19 cellular contexts compared by ENCODE assay signal in genomic region chr3:14857506-14857905, GRCh38. TPM values are rescaled to one million over a fixed set of nuclear protein-coding genes. Genes with fewer than 3 reads are reported as not detected.
DNase-seq lines count a peak whose midpoint lies in the region; ATAC-seq and TF ChIP-seq lines count a peak whose summit lies in the region.
"Had no signal": no experiment of that assay in that cellular context is flagged by ENCODE, and none has a peak within 500 bp of the region (broad histone marks: within the 10 kb centered on the region; RNA-seq: fewer than 3 reads in every experiment).

No MANE protein-coding gene starts in this region.

- no peaks in the 10 kb centered on the region for H3K4me1 ChIP-seq in Loucy (ENCODE audit: insufficient read depth, low read length, poor library complexity, severe bottlenecking)

- no peaks in the 10 kb centered on the region for H3K9me3 Mint-ChIP-seq in activated T-helper 17 cell treated with anti-CD3 and anti-CD28 coated beads, Interleukin-2, amount 50 U/mL, for 72 hours
- H3K9me3 Mint-ChIP-seq: T-cell had no signal

- TF ChIP-seq CTCF in Loucy (conservative IDR thresholded peaks at IDR 0.05; ENCODE audit: low read length) = peak; percentile 64

- H3K79me2 ChIP-seq in Loucy (ENCODE audit: insufficient read depth, low read length) = no peaks in the 10 kb centered on the region

- no peaks in the 10 kb centered on the region for H3K27me3 ChIP-seq in Loucy (ENCODE audit: insufficient read depth, low read length, poor library complexity, severe bottlenecking)
- H3K27me3 ChIP-seq: adrenal gland had no signal

- no peak overlapping the region for H3K4me3 ChIP-seq in Loucy (ENCODE audit: low read length, poor library complexity, severe bottlenecking)
- H3K4me3 ChIP-seq: adrenal gland had no signal

- H3K4me3 Mint-ChIP-seq in activated T-helper 17 cell treated with anti-CD3 and anti-CD28 coated beads, Interleukin-2, amount 50 U/mL, for 72 hours = no peak overlapping the region
- H3K4me3 Mint-ChIP-seq: neural crest cell, T-cell had no signal

- H3K36me3 ChIP-seq in Loucy (ENCODE audit: insufficient read depth, low read length) = no peaks in the 10 kb centered on the region
- H3K36me3 ChIP-seq: adrenal gland had no signal

- no peaks in the 10 kb centered on the region for H4K20me1 ChIP-seq in Loucy (ENCODE audit: insufficient read depth, low read length, poor library complexity, severe bottlenecking)

- H3K4me1 Mint-ChIP-seq in activated T-helper 17 cell treated with anti-CD3 and anti-CD28 coated beads, Interleukin-2, amount 50 U/mL, for 72 hours = no peaks in the 10 kb centered on the region

- H3K9me3 ChIP-seq in Loucy (ENCODE audit: insufficient read depth, low read depth, low read length) = no peaks in the 10 kb centered on the region
- H3K9me3 ChIP-seq: adrenal gland had no signal

- H2AFZ ChIP-seq in Loucy (ENCODE audit: low read length) = no peak overlapping the region

- H3K27me3 Mint-ChIP-seq in activated T-helper 17 cell treated with anti-CD3 and anti-CD28 coated beads, Interleukin-2, amount 50 U/mL, for 72 hours = peaks cover 23% of the 10 kb centered on the region

- H3K9me2 ChIP-seq in Loucy (replicated peaks; ENCODE audit: low read depth, low read length) = no peaks in the 10 kb centered on the region

- ATAC-seq in SK-N-SH treated with all-trans-retinoic acid at 6 μM for 48 hours (peak; percentile 32; the same call in 2 of the 3 replicates), left lobe of liver (peak; percentile 87)
- no peak for ATAC-seq in activated T-helper 17 cell treated with anti-CD3 and anti-CD28 coated beads, Interleukin-2, amount 50 U/mL, for 72 hours (replicated peaks)
- ATAC-seq: T-cell had no signal

- DNase-seq in DMS114 treated with DMSO at 0.1 percent for 48 hours (lab: John Stamatoyannopoulos, UW; ENCODE audit: unreplicated experiment) (peak; percentile 11), left lobe of liver (ENCODE audit: low spot score) (no peak), LoVo (ENCODE audit: low spot score) (no peak), NCI-H524 treated with DMSO at 0.1 percent for 48 hours (lab: John Stamatoyannopoulos, UW) (no peak)
- no peak for DNase-seq in stimulated activated CD4-positive, alpha-beta T cell treated with anti-CD3 and anti-CD28 coated beads, Interleukin-4, amount 100 ng/mL, for 1 hour
- DNase-seq: activated CD4-positive, alpha-beta T cell treated with anti-CD3 and anti-CD28 coated beads, Interleukin-2, amount 50 U/mL, for 48 hours; activated gamma-delta T cell treated with Interleukin-2 at 50 U/mL for 16 hours; activated T-cell treated with anti-CD3 and anti-CD28 coated beads for 4 hours; adrenal gland; dermis blood vessel endothelial cell; EL; NCI-H1694 treated with DMSO at 0.1 percent for 48 hours; stimulated activated CD4-positive, alpha-beta T cell treated with anti-CD3 and anti-CD28 coated beads, Interleukin-1b, Interleukin-23, amount 100 ng/mL, for 48 hours; stimulated activated naive CD4-positive, alpha-beta T cell; T-cell had no signal

- H3K4me2 ChIP-seq in Loucy (ENCODE audit: low read depth, low read length, poor library complexity, severe bottlenecking) = no peak overlapping the region

- H3K36me3 Mint-ChIP-seq in activated T-helper 17 cell treated with anti-CD3 and anti-CD28 coated beads, Interleukin-2, amount 50 U/mL, for 72 hours (ENCODE audit: low read depth) = no peaks in the 10 kb centered on the region
- H3K36me3 Mint-ChIP-seq: T-cell had no signal

- H3K9ac ChIP-seq in Loucy (ENCODE audit: low read depth, low read length, poor library complexity, severe bottlenecking) = no peak overlapping the region

- no peak overlapping the region for H3K27ac Mint-ChIP-seq in activated T-helper 17 cell treated with anti-CD3 and anti-CD28 coated beads, Interleukin-2, amount 50 U/mL, for 72 hours
- H3K27ac Mint-ChIP-seq: T-cell had no signal

- no peaks in the 10 kb centered on the region for H3F3A ChIP-seq in Loucy (ENCODE audit: low read depth)

TF ChIP-seq in SK-N-SH treated with all-trans-retinoic acid at 6 μM for 48 hours, 23 proteins besides CTCF, POLR2A, EP300 and RAD21:
- TF ChIP-seq ZNF565 (CRISPR knock-in tag; conservative IDR thresholded peaks at IDR 0.05; ENCODE audit: low read depth) (no peak), TSHZ2 (CRISPR knock-in tag; IDR thresholded peaks at IDR 0.05) (no peak), ZFP3 (CRISPR knock-in tag; IDR thresholded peaks at IDR 0.05) (no peak), ESRRG (CRISPR knock-in tag; IDR thresholded peaks at IDR 0.05) (no peak), RARB (CRISPR knock-in tag; IDR thresholded peaks at IDR 0.05) (no peak), ZFP30 (CRISPR knock-in tag; IDR thresholded peaks at IDR 0.05) (no peak), PPARA (CRISPR knock-in tag; IDR thresholded peaks at IDR 0.05; ENCODE audit: borderline replicate concordance) (no peak), BACH2 (CRISPR knock-in tag; IDR thresholded peaks at IDR 0.05; ENCODE audit: borderline replicate concordance) (no peak), ISL1 (CRISPR knock-in tag; IDR thresholded peaks at IDR 0.05) (no peak)
- TF ChIP-seq, protein P1, sequence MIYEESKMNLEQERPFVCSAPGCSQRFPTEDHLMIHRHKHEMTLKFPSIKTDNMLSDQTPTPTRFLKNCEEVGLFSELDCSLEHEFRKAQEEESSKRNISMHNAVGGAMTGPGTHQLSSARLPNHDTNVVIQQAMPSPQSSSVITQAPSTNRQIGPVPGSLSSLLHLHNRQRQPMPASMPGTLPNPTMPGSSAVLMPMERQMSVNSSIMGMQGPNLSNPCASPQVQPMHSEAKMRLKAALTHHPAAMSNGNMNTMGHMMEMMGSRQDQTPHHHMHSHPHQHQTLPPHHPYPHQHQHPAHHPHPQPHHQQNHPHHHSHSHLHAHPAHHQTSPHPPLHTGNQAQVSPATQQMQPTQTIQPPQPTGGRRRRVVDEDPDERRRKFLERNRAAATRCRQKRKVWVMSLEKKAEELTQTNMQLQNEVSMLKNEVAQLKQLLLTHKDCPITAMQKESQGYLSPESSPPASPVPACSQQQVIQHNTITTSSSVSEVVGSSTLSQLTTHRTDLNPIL (CRISPR knock-in tag; IDR thresholded peaks at IDR 0.05; ENCODE audit: low read depth) = no peak

RNA-seq across cellular contexts. Expression of gene FGD5, which starts 38.7 kb away (rescaled TPM):
- 4.2 TPM for total RNA-seq in left lobe of liver
- under 1 TPM; 0.06 to 0.74 TPM for total RNA-seq in activated T-helper 17 cell treated with anti-CD3 and anti-CD28 coated beads, Interleukin-2, amount 50 U/mL, for 72 hours
